ENCODE assay signal across 1 cellular context in the genomic region with DNA sequence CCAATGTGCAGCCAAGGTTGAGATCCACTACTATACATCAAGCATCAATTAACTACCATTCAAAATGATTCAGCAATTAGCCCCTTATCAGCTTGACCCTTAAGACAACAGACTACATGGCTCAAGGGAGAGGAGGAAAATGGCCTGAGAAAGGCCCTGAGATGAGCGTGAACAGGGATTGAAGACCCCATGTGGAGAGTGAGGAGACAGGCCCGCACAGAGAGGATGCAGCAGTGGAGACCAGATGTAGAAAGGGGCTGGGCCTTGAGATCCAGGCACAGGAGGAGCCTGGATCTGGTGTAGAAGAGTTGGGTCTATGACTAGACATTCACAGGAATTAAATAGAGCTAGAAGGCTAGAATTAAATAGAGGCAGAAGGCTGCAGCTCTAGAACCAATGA.
TF ChIP-seq lines count a peak whose summit lies in the region.

No MANE protein-coding gene starts in this region.

TF ChIP-seq in GM23338, 12 proteins besides CTCF, POLR2A, EP300 and RAD21 (continued from another document):
- TF ChIP-seq ZNF462 (CRISPR knock-in tag; IDR thresholded peaks at IDR 0.05), result no peak
TF ChIP-seq in GM23338: peak in this region for 0.
